Comparison of ENCODE assay signal across 21 cellular contexts in the genomic region with DNA sequence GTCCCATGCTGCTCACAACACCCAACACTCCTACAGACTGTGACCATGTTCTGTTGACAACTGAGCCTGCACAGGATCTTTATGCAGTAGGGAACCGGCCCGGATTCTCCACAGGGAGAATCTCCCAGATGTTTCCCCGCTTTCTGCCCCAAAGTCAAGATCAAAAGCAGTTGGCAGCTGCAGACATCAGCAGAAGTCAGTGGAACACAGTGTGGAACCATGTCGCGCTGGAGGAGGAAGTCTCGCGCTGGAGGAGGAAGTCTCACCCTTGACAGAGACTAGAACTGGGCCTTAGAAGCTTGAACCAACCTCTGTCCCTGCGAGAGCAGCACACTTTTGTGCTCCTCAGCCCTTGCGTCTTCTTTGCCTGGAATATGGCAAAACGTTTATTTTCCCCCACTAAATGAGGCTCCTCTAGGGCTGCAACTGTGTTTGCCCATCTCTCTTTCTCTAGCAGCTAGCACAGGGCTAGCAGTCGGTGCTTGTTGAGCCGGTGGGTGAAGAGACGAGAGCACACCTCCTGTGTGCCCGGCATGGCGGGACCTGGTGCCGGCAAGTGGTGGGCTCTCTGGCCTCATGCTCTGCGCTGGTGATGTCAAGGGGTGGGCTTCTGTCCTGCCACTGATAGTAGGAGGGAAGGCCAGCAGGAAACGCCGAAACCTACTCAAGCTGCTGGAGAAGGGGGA. TPM values are rescaled to one million over a fixed set of nuclear protein-coding genes. Genes with fewer than 3 reads are reported as not detected.
A peak's percentile ranks its signal among the peaks of the same experiment; 100 is the strongest.
DNase-seq lines count a peak whose midpoint lies in the region; ATAC-seq, FAIRE-seq and TF ChIP-seq lines count a peak whose summit lies in the region.
"Had no signal": no experiment of that assay in that cellular context is flagged by ENCODE, and none has a peak within 500 bp of the region (broad histone marks: within the 10 kb centered on the region; RNA-seq: fewer than 3 reads in every experiment).

No MANE protein-coding gene starts in this region.

- intact Hi-C loops in CD4-positive, alpha-beta T cell (cut with DNase I, micrococcal nuclease) = no loop called here
- intact Hi-C loops in K562 (cut with micrococcal nuclease) = no loop called here

- H3K36me3 Mint-ChIP-seq in CD4-positive, alpha-beta T cell (ENCODE audit: low read depth) = peaks cover 4% of the 10 kb centered on the region
- peaks cover 35% of the 10 kb centered on the region for H3K36me3 Mint-ChIP-seq in nephron progenitor cell (ENCODE audit: low read depth)

- no peak for TF ChIP-seq CTCF in CD4-positive, alpha-beta T cell (IDR thresholded peaks at IDR 0.05)
- TF ChIP-seq CTCF in K562 (IDR thresholded peaks at IDR 0.05 in 2 of 3, conservative IDR thresholded peaks at IDR 0.05 in 1 of 3; ENCODE audit: insufficient read depth in 2 of 3, low read depth in 1 of 3, low read length in 3 of 3) = no peak
- TF ChIP-seq CTCF in nephron progenitor cell (IDR thresholded peaks at IDR 0.05) = no peak

- no peaks in the 10 kb centered on the region for H3K36me3 ChIP-seq in K562 (ENCODE audit: control insufficient read depth, insufficient read depth, low read length)
- H3K36me3 ChIP-seq: BE2C, HAP-1, lower lobe of right lung, upper lobe of right lung had no signal

- TF ChIP-seq EP300 in K562 (IDR thresholded peaks at IDR 0.05; ENCODE audit: low read length) = no peak

- H2AFZ ChIP-seq in K562 (ENCODE audit: low read depth, low read length) = no peak overlapping the region

- TF ChIP-seq RAD21 in K562 (CRISPR knock-in tag; conservative IDR thresholded peaks at IDR 0.05 in 1 of 2, IDR thresholded peaks at IDR 0.05 in 1 of 2) = no peak

- no peaks in the 10 kb centered on the region for H3K9me3 ChIP-seq in CD4-positive, alpha-beta T cell (ENCODE audit: control insufficient read depth, low read length)
- H3K9me3 ChIP-seq in K562 (replicated peaks; ENCODE audit: control insufficient read depth, insufficient read depth, low read depth, low read length) = no peaks in the 10 kb centered on the region
- H3K9me3 ChIP-seq: BE2C, HAP-1, lower lobe of right lung, upper lobe of right lung had no signal

- peaks cover 16% of the 10 kb centered on the region for H3K4me1 Mint-ChIP-seq in CD4-positive, alpha-beta T cell (ENCODE audit: low read depth)
- peaks cover 44% of the 10 kb centered on the region for H3K4me1 Mint-ChIP-seq in nephron progenitor cell

- POLR2A ChIA-PET in CD4-positive, alpha-beta T cell (lab: Charles Lee) = no interaction called here
- POLR2A ChIA-PET in K562 (lab: Yijun Ruan, JAX) = interaction anchor here (0.7 to 1.1 kb wide), 2 partner anchors 16 to 29 kb away, joined by 3 read pairs; no protein-coding TSS in a partner anchor

- in situ Hi-C loops in KBM-7 (cut with MboI; ENCODE audit: low pct_unique_long_range_greater_than_20kb, low sequenced_read_pairs) = no loop called here
- in situ Hi-C loops in K562 (cut with MboI) = no loop called here
- in situ Hi-C loops in ACHN (cut with HindIII; ENCODE audit: low pct_ligation_motif_present, low pct_unique_long_range_greater_than_20kb, low sequenced_read_pairs) = no loop called here

- 41% methylated on average over 17 of the region's 19 CpGs for WGBS in K562 (ENCODE audit: insufficient coverage, low coverage, missing lambda C conversion rate)

- peak; percentile 42 for FAIRE-seq in K562 (lab: Jason Lieb, UNC)

- H3K9me3 Mint-ChIP-seq in CD4-positive, alpha-beta T cell = no peaks in the 10 kb centered on the region
- H3K9me3 Mint-ChIP-seq in nephron progenitor cell = no peaks in the 10 kb centered on the region
- H3K9me3 Mint-ChIP-seq: IgD-negative memory B cell; stimulated activated naive B cell treated with anti-CD40 and anti-IgM and Interleukin-4, amounts not matched to agents 10 μg/mL and 1 μg/mL and 100 μg/mL, for 72 hours had no signal

- peaks cover 2% of the 10 kb centered on the region for H3K27me3 Mint-ChIP-seq in CD4-positive, alpha-beta T cell
- peaks cover 5% of the 10 kb centered on the region for H3K27me3 Mint-ChIP-seq in nephron progenitor cell (ENCODE audit: low read depth, poor library complexity)

- H3K27ac ChIP-seq in CD4-positive, alpha-beta T cell (ENCODE audit: low read depth, low read length) = no peak overlapping the region
- H3K27ac ChIP-seq in K562 (ENCODE audit: extremely low read depth, low read depth, low read length) = no peak overlapping the region
- H3K27ac ChIP-seq: cardiac muscle cell, lower lobe of right lung, upper lobe of right lung had no signal

- H3K79me2 ChIP-seq in K562 (ENCODE audit: control insufficient read depth, insufficient read depth, low read length) = no peaks in the 10 kb centered on the region

- TF ChIP-seq POLR2A in K562 (conservative IDR thresholded peaks at IDR 0.05) = no peak

- peaks cover 0 to 31% of the 10 kb centered on the region in 2 experiments; a peak in 3 of 5 replicates for H3K4me1 ChIP-seq in K562 (replicated peaks in 1 of 2; ENCODE audit: control insufficient read depth in 2 of 2, insufficient read depth in 2 of 2, low read length in 2 of 2)

- DNase-seq in CD4-positive, alpha-beta T cell = no peak
- peak; percentile 50 for DNase-seq in KBM-7
- DNase-seq in K562 (ENCODE audit: extremely low read depth in 1 of 4, low spot score in 3 of 4) = no peak
- no peak for DNase-seq in nephron progenitor cell
- no peak for DNase-seq in ACHN
- DNase-seq in NCI-H345 (lab: John Stamatoyannopoulos, UW) = no peak
- DNase-seq in activated naive CD4-positive, alpha-beta T cell treated with Interleukin-2 at 50 U/mL for 16 hours = no peak
- DNase-seq: activated CD4-positive, alpha-beta T cell treated with anti-CD3 and anti-CD28 coated beads for 48 hours; BE2C; DND-41; lower lobe of right lung; NCI-H526 treated with DMSO at 0.1 percent for 48 hours; nucleus accumbens; RPMI8226; stimulated activated naive B cell treated with anti-CD40 and anti-IgM and Interleukin-4, amounts not matched to agents 10 μg/mL and 1 μg/mL and 100 μg/mL, for 72 hours; T1000; upper lobe of right lung had no signal

- no peak overlapping the region for H3K9ac ChIP-seq in K562 (ENCODE audit: insufficient read depth in 1 of 2, low read depth in 2 of 2, low read length in 2 of 2)

- no peaks in the 10 kb centered on the region for H3K9me1 ChIP-seq in K562 (ENCODE audit: control insufficient read depth, insufficient read depth, low read length)

- H3K4me2 ChIP-seq in K562 (ENCODE audit: insufficient read depth, low read length) = no peak overlapping the region

- H3K4me3 Mint-ChIP-seq in CD4-positive, alpha-beta T cell = peak overlapping the region; percentile 30
- H3K4me3 Mint-ChIP-seq in nephron progenitor cell = peak overlapping the region; percentile 84

- H4K20me1 ChIP-seq in K562 (replicated peaks; ENCODE audit: control insufficient read depth, insufficient read depth, low read length) = no peaks in the 10 kb centered on the region; the same call in 1 of the 2 replicates

- BruUV-seq in K562 (replicated peaks; lab: Mats Ljungman, UMichigan) = no TSS peak

- H3K27me3 ChIP-seq in CD4-positive, alpha-beta T cell (ENCODE audit: control insufficient read depth, insufficient read depth, low read length) = peaks cover 13% of the 10 kb centered on the region
- H3K27me3 ChIP-seq in K562 (ENCODE audit: control insufficient read depth in 2 of 2, insufficient read depth in 2 of 2, low read length in 2 of 2) = peaks cover 19 to 51% of the 10 kb centered on the region in 2 experiments; a peak in 4 of 5 replicates
- H3K27me3 ChIP-seq: BE2C, cardiac muscle cell, upper lobe of right lung had no signal

- CTCF ChIA-PET in CD4-positive, alpha-beta T cell (lab: Charles Lee) = no interaction called here
- CTCF ChIA-PET in K562 (lab: Yijun Ruan, JAX; ENCODE audit: low intra/inter-chr PET ratio) = no interaction called here

- H3K27ac Mint-ChIP-seq in CD4-positive, alpha-beta T cell = no peak overlapping the region
- H3K27ac Mint-ChIP-seq in nephron progenitor cell = peak overlapping the region; percentile 74
- H3K27ac Mint-ChIP-seq: IgD-negative memory B cell; stimulated activated naive B cell treated with anti-CD40 and anti-IgM and Interleukin-4, amounts not matched to agents 10 μg/mL and 1 μg/mL and 100 μg/mL, for 72 hours had no signal

- H3K4me3 ChIP-seq in K562 = no peak overlapping the region
- H3K4me3 ChIP-seq: cardiac muscle cell, HAP-1, lower lobe of right lung, upper lobe of right lung had no signal

- ATAC-seq in CD4-positive, alpha-beta T cell (ENCODE audit: poor library complexity) = no peak
- no peak for ATAC-seq in K562
- ATAC-seq in HG03025 (IDR thresholded peaks at IDR 0.05; ENCODE audit: low FRiP score, unreplicated experiment) = no peak
- ATAC-seq: lower lobe of right lung; stimulated activated naive B cell treated with anti-CD40 and anti-IgM and Interleukin-4, amounts not matched to agents 10 μg/mL and 1 μg/mL and 100 μg/mL, for 72 hours; upper lobe of right lung had no signal

TF ChIP-seq in K562, 482 proteins besides CTCF, POLR2A, EP300 and RAD21:
- TF ChIP-seq TAF7 (tag; IDR thresholded peaks at IDR 0.05) = no peak
- 0 out of 2 replicates have a peak, but pooled peaks have one; percentile 5 for TF ChIP-seq SPI1 (IDR thresholded peaks at IDR 0.05; ENCODE audit: borderline replicate concordance, low read depth, low read length)
- no peak for TF ChIP-seq ZNF431 (CRISPR knock-in tag; IDR thresholded peaks at IDR 0.05)
- TF ChIP-seq KDM2B (CRISPR knock-in tag; IDR thresholded peaks at IDR 0.05) = no peak

RNA-seq across cellular contexts. Expression of gene MRC2, which starts 2.1 kb away (rescaled TPM):
- 1 to 10 TPM; 3.8 to 5.1 TPM for total RNA-seq in CD4-positive, alpha-beta T cell
- total RNA-seq in K562 (2011; cell fraction: chromatin; rRNA removed; ENCODE audit: low replicate concordance) = 13.5 and 48.4 TPM in 2 replicates
- 54.0 and 59.1 TPM in 2 replicates for total RNA-seq in K562 (2011; cell fraction: nucleolus; rRNA removed)
- 25.0 and 27.9 TPM in 2 replicates for total RNA-seq in K562 (2011; cell fraction: nucleoplasm; rRNA removed)
- total RNA-seq in K562 (2014; rRNA removed) = 11.5 and 19.9 TPM in 2 replicates
- total RNA-seq in K562 (2014; rRNA removed; fragmentation: Illumina TruSeq; extraction: Trizol) = 2.7 and 4.1 TPM in 2 replicates
- 3.8 and 4.1 TPM in 2 replicates for total RNA-seq in K562 (2015; rRNA removed; fragmentation: Illumina TruSeq; extraction: Trizol)
- 10.8 and 11.0 TPM in 2 replicates for total RNA-seq in K562 (2021)
- 9.0 and 9.2 TPM in 2 replicates for polyA plus RNA-seq in K562 (2011; rRNA removed)
- 5.1 and 16.1 TPM in 2 replicates for polyA plus RNA-seq in K562 (2011; cell fraction: cytosol; rRNA removed)
- polyA plus RNA-seq in K562 (2011; cell fraction: nucleus; rRNA removed) = 26.9 and 53.0 TPM in 2 replicates
- polyA plus RNA-seq in K562 (2012) = 15.9 and 30.3 TPM in 2 replicates
- polyA plus RNA-seq in K562 (2014; fragmentation: Illumina TruSeq; extraction: Trizol) = 6.6 and 9.7 TPM in 2 replicates
- under 1 TPM; 0.28 to 0.34 TPM for polyA plus RNA-seq in K562 (2014; fragmentation: Nextera tagmentation; extraction: Ambion mirVana)
- polyA plus RNA-seq in K562 (2014; rRNA removed) = 8.1 and 11.3 TPM in 2 replicates
- polyA minus RNA-seq in K562 (2011; rRNA and poly(A)+ RNA removed) = 2.5 and 7.6 TPM in 2 replicates
- polyA minus RNA-seq in K562 (2011; cell fraction: cytosol; rRNA and poly(A)+ RNA removed) = 7.0 and 7.5 TPM in 2 replicates
- 11.7 and 12.7 TPM in 2 replicates for polyA minus RNA-seq in K562 (2011; cell fraction: nucleus; rRNA and poly(A)+ RNA removed)
